Comparison of ENCODE assay signal across 16 cellular contexts in genomic region chr12:52976574-52977071, GRCh38. TPM values are rescaled to one million over a fixed set of nuclear protein-coding genes. Genes with fewer than 3 reads are reported as not detected.
DNase-seq lines count a peak whose midpoint lies in the region; ATAC-seq, FAIRE-seq and TF ChIP-seq lines count a peak whose summit lies in the region.
"Had no signal": no experiment of that assay in that cellular context is flagged by ENCODE, and none has a peak within 500 bp of the region (broad histone marks: within the 10 kb centered on the region; RNA-seq: fewer than 3 reads in every experiment).

No MANE protein-coding gene starts in this region.

- H3K4me2 ChIP-seq in PC-9: peak overlapping the region; percentile 25; the same call in 1 of the 2 replicates
- no peak overlapping the region for H3K4me2 ChIP-seq in fibroblast of lung (ENCODE audit: extremely low read depth, insufficient read depth, low read length)

- H3K4me3 ChIP-seq in PC-9 (no peak overlapping the region), fibroblast of lung (replicated peaks in 1 of 4; ENCODE audit: control extremely low read depth in 1 of 4, insufficient read depth in 1 of 4, low read depth in 3 of 4, low read length in 4 of 4) (no peak overlapping the region), retinal pigment epithelial cell (ENCODE audit: low read length) (no peak overlapping the region), prostate gland (no peak overlapping the region)

- TF ChIP-seq CTCF in PC-9 (conservative IDR thresholded peaks at IDR 0.05): no peak; the same call in 1 of the 2 replicates
- TF ChIP-seq CTCF in fibroblast of lung (conservative IDR thresholded peaks at IDR 0.05 in 1 of 2, IDR thresholded peaks at IDR 0.05 in 1 of 2; ENCODE audit: low read depth in 1 of 2, low read length in 2 of 2): no peak
- no peak for TF ChIP-seq CTCF in retinal pigment epithelial cell (conservative IDR thresholded peaks at IDR 0.05; ENCODE audit: low read depth, low read length)
- no peak for TF ChIP-seq CTCF in D721Med (IDR thresholded peaks at IDR 0.05; ENCODE audit: insufficient read depth, missing control alignments)
- no peak for TF ChIP-seq CTCF in prostate gland (IDR thresholded peaks at IDR 0.05)

- no peak overlapping the region for H3K9ac ChIP-seq in fibroblast of lung (ENCODE audit: insufficient read depth, low read length)

- TF ChIP-seq POLR2A in H54 (IDR thresholded peaks at IDR 0.05; ENCODE audit: low read depth, low read length): no peak
- TF ChIP-seq POLR2A in prostate gland (IDR thresholded peaks at IDR 0.05): no peak

- no peaks in the 10 kb centered on the region for H3K9me2 ChIP-seq in PC-9 (ENCODE audit: insufficient read depth)

- no TSS peak for BruUV-seq in PC-9 (replicated peaks; lab: Mats Ljungman, UMichigan)

- CTCF ChIA-PET in PC-9 (lab: Charles Lee): interaction anchor here (0.6 to 1.4 kb wide), 3 partner anchors 71 to 655 kb away, joined by 3 to 5 read pairs (median 4); no protein-coding TSS in a partner anchor

- no peaks in the 10 kb centered on the region for H3K36me3 ChIP-seq in PC-9 (ENCODE audit: low read depth)
- H3K36me3 ChIP-seq in fibroblast of lung (ENCODE audit: control insufficient read depth, insufficient read depth, low read length): no peaks in the 10 kb centered on the region
- no peaks in the 10 kb centered on the region for H3K36me3 ChIP-seq in prostate gland

- POLR2A ChIA-PET in PC-9 (lab: Charles Lee; ENCODE audit: unreplicated experiment): interaction anchor here (0.6 kb wide), 1 partner anchor 534 kb away, joined by 3 read pairs; no protein-coding TSS in a partner anchor

- DNase-seq in ELF-1 (ENCODE audit: low read depth, low spot score) (peak; percentile 92), PC-9 (peak in 1 of 2 experiments; percentile 51), fibroblast of lung (ENCODE audit: low read depth in 2 of 2) (peak; percentile 26 to 79), retinal pigment epithelial cell (ENCODE audit: low read depth) (peak; percentile 62), H54 (ENCODE audit: insufficient read length, low spot score) (no peak), D721Med (ENCODE audit: insufficient read length, low spot score) (no peak), prostate gland (ENCODE audit: low spot score) (no peak)
- DNase-seq: activated CD4-positive, CD25-positive, alpha-beta regulatory T cell; activated CD8-positive, alpha-beta memory T cell treated with anti-CD3 and anti-CD28 coated beads, Interleukin-2, amount 50 U/mL, for 48 hours; activated naive CD8-positive, alpha-beta T cell treated with anti-CD3 and anti-CD28 coated beads, Interleukin-2, amount 10 ng/mL, durations not matched to agents 7 days and 5 days; CD4-positive, CD25-positive, alpha-beta regulatory T cell; HCEC 1CT; T-cell had no signal

- H3K27ac ChIP-seq in PC-9: 0 out of 2 replicates have a peak overlapping the region, but pooled peaks have one; percentile 0
- no peak overlapping the region for H3K27ac ChIP-seq in fibroblast of lung (ENCODE audit: insufficient read depth, low read length)
- no peak overlapping the region for H3K27ac ChIP-seq in prostate gland

- no peak for FAIRE-seq in H54 (lab: Jason Lieb, UNC)
- no peak for FAIRE-seq in D721Med (lab: Jason Lieb, UNC)

- intact Hi-C loops in PC-9 (cut with micrococcal nuclease; ENCODE audit: unreplicated experiment) (loop anchor here (1.0 to 10.0 kb wide), 3 partner anchors 71 to 452 kb away; partner anchors contain the start of genes KRT5 and KRT8), prostate gland (cut with DNase I) (no loop called here)

- 3% methylated on average over 3 of the region's 3 CpGs for WGBS in prostate gland

- peaks cover 23% of the 10 kb centered on the region for H3F3A ChIP-seq in PC-9 (ENCODE audit: insufficient read depth, low read depth)

- H3K9me3 ChIP-seq in PC-9 (ENCODE audit: insufficient read depth, low read depth): no peaks in the 10 kb centered on the region
- no peaks in the 10 kb centered on the region for H3K9me3 ChIP-seq in fibroblast of lung (ENCODE audit: control insufficient read depth, insufficient read depth, low read depth, low read length)
- no peaks in the 10 kb centered on the region for H3K9me3 ChIP-seq in prostate gland

- H3K27me3 ChIP-seq in PC-9 (ENCODE audit: insufficient read depth, low read depth) (no peaks in the 10 kb centered on the region), fibroblast of lung (ENCODE audit: control insufficient read depth, insufficient read depth, low read length) (peaks cover 3% of the 10 kb centered on the region), prostate gland (replicated peaks; ENCODE audit: insufficient read depth) (no peaks in the 10 kb centered on the region)

- no peaks in the 10 kb centered on the region for H4K20me1 ChIP-seq in PC-9 (ENCODE audit: insufficient read depth)
- no peaks in the 10 kb centered on the region for H4K20me1 ChIP-seq in fibroblast of lung (ENCODE audit: control insufficient read depth, extremely low read depth, insufficient read depth, low read length)

- H3K4me1 ChIP-seq in PC-9 (replicated peaks; ENCODE audit: insufficient read depth) (peaks cover 62% of the 10 kb centered on the region), fibroblast of lung (ENCODE audit: control insufficient read depth, extremely low read depth, insufficient read depth, low read length) (peaks cover 10% of the 10 kb centered on the region), prostate gland (replicated peaks) (no peaks in the 10 kb centered on the region)

- ATAC-seq in GM18870 (IDR thresholded peaks at IDR 0.05; ENCODE audit: unreplicated experiment): no peak
- ATAC-seq: sciatic nerve, T-cell had no signal

- H3K79me2 ChIP-seq in PC-9 (ENCODE audit: low read depth) (peaks cover 14% of the 10 kb centered on the region; the same call in 1 of the 2 replicates), fibroblast of lung (ENCODE audit: control insufficient read depth, insufficient read depth, low read length) (no peaks in the 10 kb centered on the region)

- no peak overlapping the region for H2AFZ ChIP-seq in PC-9
- no peak overlapping the region for H2AFZ ChIP-seq in fibroblast of lung (ENCODE audit: low read length)

RNA-seq across cellular contexts. Expression of gene KRT18, which starts 27.7 kb away (rescaled TPM):
- total RNA-seq in PC-9 (2021): 2,869 and 2,977 TPM in 2 replicates
- 1.2 and 3.1 TPM in 2 replicates for total RNA-seq in fibroblast of lung
- 11.8 and 88.0 TPM in 2 replicates for polyA plus RNA-seq in fibroblast of lung
- polyA plus RNA-seq in fibroblast of lung (2012): 15.5 and 101 TPM in 2 replicates
- polyA minus RNA-seq in fibroblast of lung (ENCODE audit: low replicate concordance): 32.5 and 171 TPM in 2 replicates
- 100 to 1,000 TPM; 211 to 737 TPM for total RNA-seq in prostate gland
- total RNA-seq: myocyte had no signal

RNA-seq across cellular contexts. Expression of gene EIF4B, which starts 29.6 kb away (rescaled TPM):
- total RNA-seq in PC-9 (2021) (531 and 615 TPM in 2 replicates), fibroblast of lung (1,180 and 1,819 TPM in 2 replicates), prostate gland (100 to 1,000 TPM; 419 to 458 TPM)
- 380 and 466 TPM in 2 replicates for polyA plus RNA-seq in fibroblast of lung
- polyA plus RNA-seq in fibroblast of lung (2012): 255 and 359 TPM in 2 replicates
- polyA minus RNA-seq in fibroblast of lung (ENCODE audit: low replicate concordance): 698 and 797 TPM in 2 replicates

Comparison
In these comparisons a context has a peak if more than half of its experiments do, and no peak if none do; other contexts are left out.
1. DNase-seq: peak in ELF-1 (single experiment), fibroblast of lung (2 of 2) and retinal pigment epithelial cell (single experiment); none in H54 (single experiment), D721Med (single experiment) and prostate gland (single experiment).
2. RNA of gene KRT18, which starts 27.7 kb away (total RNA-seq): 2,869 to 2,977 TPM in PC-9 and 211 to 737 TPM in prostate gland; 1.2 to 3.1 TPM in fibroblast of lung; every median in the first group is over 10 times any median in the second.